1 cellular context compared by ENCODE assay signal in the genomic region with DNA sequence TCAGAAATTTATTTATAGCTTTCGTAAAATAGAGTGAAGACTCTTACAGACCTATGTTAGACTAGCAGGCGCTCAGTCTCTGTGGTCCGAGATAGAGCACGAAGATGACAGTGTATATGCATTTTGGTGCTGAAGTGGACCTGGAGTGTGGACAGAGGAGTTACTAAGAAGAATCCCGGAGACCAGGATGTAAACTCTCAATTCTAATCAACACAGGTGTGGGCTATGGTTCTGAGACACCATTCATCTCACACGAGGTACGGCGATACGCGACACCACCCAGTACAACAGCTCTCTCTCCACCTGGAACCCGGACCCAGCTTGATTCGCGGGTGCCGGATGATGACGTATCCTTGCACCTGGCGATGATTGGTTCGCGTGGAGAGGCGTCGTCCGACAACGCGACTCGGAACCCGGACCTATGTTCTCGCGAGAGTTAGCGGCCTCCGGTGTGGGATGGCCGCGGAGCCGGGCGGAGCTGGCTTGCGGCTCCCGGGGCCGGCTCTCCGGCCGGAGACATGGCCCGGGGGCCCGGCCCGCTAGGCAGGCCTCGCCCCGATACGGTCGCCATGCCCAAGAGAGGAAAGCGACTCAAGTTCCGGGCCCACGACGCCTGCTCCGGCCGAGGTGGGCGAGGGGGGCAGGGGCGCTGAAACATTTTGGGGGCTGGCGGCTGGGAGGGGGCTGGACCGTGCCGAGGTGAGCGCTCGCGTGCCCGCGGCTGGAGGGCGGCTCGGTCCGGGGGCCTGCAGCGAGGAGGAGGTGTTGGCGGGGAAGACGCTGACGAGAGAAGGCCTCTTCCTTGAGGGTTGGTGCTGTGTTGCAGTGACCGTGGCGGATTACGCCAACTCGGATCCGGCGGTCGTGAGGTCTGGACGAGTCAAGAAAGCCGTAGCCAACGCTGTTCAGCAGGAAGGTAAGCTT.
TF ChIP-seq lines count a peak whose summit lies in the region.

A gene with protein sequence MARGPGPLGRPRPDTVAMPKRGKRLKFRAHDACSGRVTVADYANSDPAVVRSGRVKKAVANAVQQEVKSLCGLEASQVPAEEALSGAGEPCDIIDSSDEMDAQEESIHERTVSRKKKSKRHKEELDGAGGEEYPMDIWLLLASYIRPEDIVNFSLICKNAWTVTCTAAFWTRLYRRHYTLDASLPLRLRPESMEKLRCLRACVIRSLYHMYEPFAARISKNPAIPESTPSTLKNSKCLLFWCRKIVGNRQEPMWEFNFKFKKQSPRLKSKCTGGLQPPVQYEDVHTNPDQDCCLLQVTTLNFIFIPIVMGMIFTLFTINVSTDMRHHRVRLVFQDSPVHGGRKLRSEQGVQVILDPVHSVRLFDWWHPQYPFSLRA (plus strand): TSS at position 427 of the 924 bp plus-strand sequence. CDS start 92 bp downstream, at position 519.

TF ChIP-seq in endothelial cell of umbilical vein, 7 proteins besides CTCF, POLR2A, EP300 and RAD21 (continued from another document):
- TF ChIP-seq, protein P1, sequence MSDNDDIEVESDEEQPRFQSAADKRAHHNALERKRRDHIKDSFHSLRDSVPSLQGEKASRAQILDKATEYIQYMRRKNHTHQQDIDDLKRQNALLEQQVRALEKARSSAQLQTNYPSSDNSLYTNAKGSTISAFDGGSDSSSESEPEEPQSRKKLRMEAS (IDR thresholded peaks at IDR 0.05; ENCODE audit: insufficient read depth, insufficient read length): no peak
